Comparison of ENCODE assay signal across 30 cellular contexts in genomic region chr2:109442715-109443319, GRCh38.
"Had no signal": no experiment of that assay in that cellular context is flagged by ENCODE, and none has a peak within 500 bp of the region (broad histone marks: within the 10 kb centered on the region; RNA-seq: fewer than 3 reads in every experiment).

No MANE protein-coding gene starts in this region.

- H3K4me1 ChIP-seq: neural progenitor cell, prostate gland, testis, upper lobe of left lung had no signal

- H3K4me2 ChIP-seq: neural progenitor cell had no signal

- H3K4me1 Mint-ChIP-seq: immature natural killer cell; naive B cell; natural killer cell; stimulated activated naive B cell treated with anti-CD40 and anti-IgM and Interleukin-4, amounts not matched to agents 10 μg/mL and 1 μg/mL and 100 μg/mL, for 72 hours had no signal

- H2AFZ ChIP-seq: neural progenitor cell had no signal

- H3K4me3 ChIP-seq: left ventricle myocardium inferior, lung, neural progenitor cell, ovary, prostate gland, skin epidermis, stomach, testis, thyroid gland, transverse colon, upper lobe of left lung, vagina had no signal

- H3K36me3 ChIP-seq: neural progenitor cell, ovary, prostate gland, thyroid gland, transverse colon, vagina had no signal

- H3K27me3 ChIP-seq: neural progenitor cell, neutrophil, ovary, stomach, testis, thyroid gland, transverse colon, upper lobe of left lung, vagina had no signal

- DNase-seq: hypothalamus; immature natural killer cell; left ventricle myocardium inferior; mesendoderm; naive B cell; natural killer cell; nephron progenitor cell; occipital lobe; ovary; retina; stimulated activated CD4-positive, alpha-beta T cell treated with anti-CD3 and anti-CD28 coated beads, Interleukin-12 subunit alpha, Interleukin-12 subunit beta, amount 100 ng/mL, for 4 hours; stimulated activated CD4-positive, alpha-beta T cell treated with anti-CD3 and anti-CD28 coated beads, Interleukin-15, amount 100 ng/mL, for 24 hours; stimulated activated CD4-positive, alpha-beta T cell treated with anti-CD3 and anti-CD28 coated beads, Interleukin-2, amount 100 ng/mL, for 24 hours; stimulated activated CD4-positive, alpha-beta T cell treated with anti-CD3 and anti-CD28 coated beads, Interleukin-4, amount 100 ng/mL, for 1 hour; stimulated activated naive B cell treated with anti-CD40 and anti-IgM and Interleukin-4, amounts not matched to agents 10 μg/mL and 1 μg/mL and 100 μg/mL, for 72 hours; stimulated activated naive CD8-positive, alpha-beta T cell treated with anti-CD3 and anti-CD28 coated beads, Interleukin-15, Interleukin-2, amounts not matched to agents 100 U/mL and 50 U/mL, for 24 hours; stomach; testis; thyroid gland; transverse colon; upper lobe of left lung had no signal

- H3K27ac ChIP-seq: left ventricle myocardium inferior, neural progenitor cell, neutrophil, ovary, prostate gland, skin epidermis, stomach, testis, thyroid gland, transverse colon, upper lobe of left lung, vagina had no signal

- H3K9me3 ChIP-seq: ovary, prostate gland, testis, thyroid gland had no signal

- H3K4me3 Mint-ChIP-seq: immature natural killer cell; mesothelial cell of epicardium; naive B cell; natural killer cell; nephron progenitor cell; neural progenitor cell; stimulated activated naive B cell treated with anti-CD40 and anti-IgM and Interleukin-4, amounts not matched to agents 10 μg/mL and 1 μg/mL and 100 μg/mL, for 72 hours had no signal

- H3K27ac Mint-ChIP-seq: immature natural killer cell; mesothelial cell of epicardium; naive B cell; natural killer cell; nephron progenitor cell; neural progenitor cell; stimulated activated naive B cell treated with anti-CD40 and anti-IgM and Interleukin-4, amounts not matched to agents 10 μg/mL and 1 μg/mL and 100 μg/mL, for 72 hours had no signal

- H3K27me3 Mint-ChIP-seq: naive B cell; stimulated activated naive B cell treated with anti-CD40 and anti-IgM and Interleukin-4, amounts not matched to agents 10 μg/mL and 1 μg/mL and 100 μg/mL, for 72 hours had no signal

- ATAC-seq: natural killer cell; right cardiac atrium; sciatic nerve; stimulated activated naive B cell treated with anti-CD40 and anti-IgM and Interleukin-4, amounts not matched to agents 10 μg/mL and 1 μg/mL and 100 μg/mL, for 72 hours; stimulated activated naive CD8-positive, alpha-beta T cell treated with anti-CD3 and anti-CD28 coated beads, Interleukin-15, Interleukin-2, amounts not matched to agents 100 U/mL and 50 U/mL, for 24 hours had no signal

- H3K9ac ChIP-seq: neural progenitor cell had no signal
